ENCODE assay signal across 26 cellular contexts in the genomic region with DNA sequence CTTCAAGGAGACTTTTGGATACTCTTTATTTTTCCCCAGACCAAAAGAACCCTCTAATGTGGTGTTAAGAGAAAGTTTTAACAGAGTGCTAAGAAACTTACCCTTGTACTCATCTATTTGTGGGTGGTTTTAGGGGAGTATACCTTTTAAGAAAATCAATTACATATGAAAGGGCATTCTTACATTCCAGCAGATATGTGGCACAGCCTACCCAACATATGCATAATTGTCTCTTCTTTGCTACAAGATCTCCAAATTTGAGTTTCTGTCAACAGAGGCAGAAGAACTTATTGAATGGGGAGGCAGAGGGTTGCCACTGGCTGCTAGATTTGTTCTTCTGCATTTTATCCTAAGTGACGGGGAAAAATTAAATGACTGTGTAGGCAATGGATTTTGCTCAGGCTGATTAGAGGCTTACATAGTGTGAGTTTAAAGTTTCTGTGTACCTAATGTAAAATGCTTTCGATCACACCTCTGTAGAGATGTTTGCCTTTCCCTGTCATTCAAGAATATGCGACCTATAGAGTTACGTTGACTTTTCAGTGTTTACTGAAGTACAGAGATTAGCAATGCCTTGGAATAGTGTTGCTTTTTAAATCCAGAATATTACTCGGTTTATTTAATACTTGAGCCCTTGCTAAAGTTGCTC. TPM values are rescaled to one million over a fixed set of nuclear protein-coding genes. Genes with fewer than 3 reads are reported as not detected.
DNase-seq lines count a peak whose midpoint lies in the region; ATAC-seq, FAIRE-seq and TF ChIP-seq lines count a peak whose summit lies in the region.
"Had no signal": no experiment of that assay in that cellular context is flagged by ENCODE, and none has a peak within 500 bp of the region (broad histone marks: within the 10 kb centered on the region; RNA-seq: fewer than 3 reads in every experiment).

No MANE protein-coding gene starts in this region.

- H3K4me2 ChIP-seq in HepG2 (ENCODE audit: low read depth, low read length) (peak overlapping the region; percentile 26; the same call in 1 of the 2 replicates), PC-3 (ENCODE audit: low read length) (no peak overlapping the region)
- H3K4me2 ChIP-seq: A549, KMS-11 had no signal

- H3K36me3 Mint-ChIP-seq in progenitor cell of endocrine pancreas (ENCODE audit: insufficient read depth) = peaks cover 28% of the 10 kb centered on the region

- H3K9ac ChIP-seq in HepG2 (ENCODE audit: insufficient read depth, low read depth, low read length) (no peak overlapping the region), PC-3 (ENCODE audit: low read length) (no peak overlapping the region)
- H3K9ac ChIP-seq: KMS-11 had no signal

- TF ChIP-seq EP300 in HepG2 (IDR thresholded peaks at IDR 0.05; ENCODE audit: low read depth in 2 of 2, low read length in 2 of 2) (no peak), HepG2 (CRISPR knock-in tag; IDR thresholded peaks at IDR 0.05; ENCODE audit: borderline replicate concordance) (no peak)

- H3K27ac ChIP-seq in HepG2 (ENCODE audit: extremely low read length, insufficient read depth, low read length) (peak overlapping the region; percentile 50), right lobe of liver (no peak overlapping the region), PC-3 (ENCODE audit: low read length) (no peak overlapping the region)
- H3K27ac ChIP-seq: A549, KMS-11, SJCRH30 had no signal

- POLR2A ChIA-PET in HepG2 (lab: Yijun Ruan, JAX) = no interaction called here
- POLR2A ChIA-PET in PC-3 (lab: Charles Lee; ENCODE audit: unreplicated experiment) = no interaction called here

- H3K4me3 Mint-ChIP-seq in progenitor cell of endocrine pancreas (ENCODE audit: low read depth) = peak overlapping the region; percentile 31
- H3K4me3 Mint-ChIP-seq: CD4-positive, alpha-beta memory T cell; IgD-negative memory B cell had no signal

- no peak for TF ChIP-seq RAD21 in HepG2 (CRISPR knock-in tag; IDR thresholded peaks at IDR 0.05)

- no peak for TF ChIP-seq CTCF in HepG2 (CRISPR knock-in tag; IDR thresholded peaks at IDR 0.05)
- TF ChIP-seq CTCF in right lobe of liver (IDR thresholded peaks at IDR 0.05) = no peak
- TF ChIP-seq CTCF in PC-3 (conservative IDR thresholded peaks at IDR 0.05; ENCODE audit: low read depth, low read length) = no peak
- no peak for TF ChIP-seq CTCF in progenitor cell of endocrine pancreas (IDR thresholded peaks at IDR 0.05; ENCODE audit: unreplicated experiment)

- WGBS in HepG2 (ENCODE audit: low lambda C conversion rate) = 11% methylated on average over 5 of the region's 5 CpGs
- 79% methylated on average over 5 of the region's 5 CpGs for WGBS in right lobe of liver (ENCODE audit: insufficient coverage, low coverage, low lambda C conversion rate, missing lambda C conversion rate)

- peak; percentile 99 for ATAC-seq in HepG2
- ATAC-seq in right lobe of liver = no peak
- ATAC-seq in PC-3 = no peak
- no peak for ATAC-seq in GM21529 (IDR thresholded peaks at IDR 0.05; ENCODE audit: unreplicated experiment)
- no peak for ATAC-seq in HG03135 (IDR thresholded peaks at IDR 0.05; ENCODE audit: unreplicated experiment)
- ATAC-seq: A549, Right ventricle myocardium inferior, SK-N-SH treated with all-trans-retinoic acid at 6 μM for 48 hours had no signal

- H3K4me3 ChIP-seq in HepG2 (replicated peaks in 1 of 3; ENCODE audit: insufficient read depth in 1 of 3, low read depth in 2 of 3, low read length in 3 of 3) = no peak overlapping the region
- no peak overlapping the region for H3K4me3 ChIP-seq in right lobe of liver
- H3K4me3 ChIP-seq in PC-3 (ENCODE audit: low read length) = no peak overlapping the region
- H3K4me3 ChIP-seq: A549, SJCRH30 had no signal

- H4K20me1 ChIP-seq in HepG2 (ENCODE audit: insufficient read depth, low read length) = no peaks in the 10 kb centered on the region
- H4K20me1 ChIP-seq in PC-3 (ENCODE audit: low read length) = no peaks in the 10 kb centered on the region

- no peaks in the 10 kb centered on the region for H3K9me2 ChIP-seq in PC-3 (replicated peaks; ENCODE audit: low read length)

- H3F3A ChIP-seq in PC-3 (ENCODE audit: low read length, unreplicated experiment) = no peaks in the 10 kb centered on the region

- peak overlapping the region; percentile 57 for H3K27ac Mint-ChIP-seq in progenitor cell of endocrine pancreas

- peaks cover 28% of the 10 kb centered on the region for H3K4me1 Mint-ChIP-seq in progenitor cell of endocrine pancreas (ENCODE audit: low read depth)

- no peaks in the 10 kb centered on the region for H3K9me3 ChIP-seq in HepG2 (ENCODE audit: low read length)
- no peaks in the 10 kb centered on the region for H3K9me3 ChIP-seq in right lobe of liver
- H3K9me3 ChIP-seq in PC-3 (ENCODE audit: low read length) = no peaks in the 10 kb centered on the region
- H3K9me3 ChIP-seq: A549, SJCRH30 had no signal

- DNase-seq in HepG2 (ENCODE audit: low spot score) = peak; percentile 74
- no peak for DNase-seq in right lobe of liver
- no peak for DNase-seq in PC-3
- no peak for DNase-seq in progenitor cell of endocrine pancreas (ENCODE audit: low spot score, unreplicated experiment)
- no peak for DNase-seq in NOMO-1 treated with DMSO at 0.1 percent for 48 hours (lab: John Stamatoyannopoulos, UW; ENCODE audit: unreplicated experiment)
- DNase-seq: C1 segment of cervical spinal cord; CD4-positive, alpha-beta memory T cell; COR-L47; DMS79; EL; GDM1; MM.1S; NCI-H2029; NCI-H446 treated with DMSO at 0.1 percent for 48 hours; NCI-H526 treated with DMSO at 0.1 percent for 48 hours; SJCRH30 had no signal

- BruUV-seq in HepG2 (replicated peaks; lab: Mats Ljungman, UMichigan) (no TSS peak), PC-3 (replicated peaks; lab: Mats Ljungman, UMichigan) (TSS peak; percentile 13)

- peak; percentile 56 for FAIRE-seq in HepG2 (lab: Jason Lieb, UNC)
- FAIRE-seq: A549, GM12891, H1 had no signal

- H3K27me3 ChIP-seq in HepG2 (ENCODE audit: control insufficient read depth in 1 of 2, insufficient read depth in 2 of 2, low read length in 2 of 2) = no peaks in the 10 kb centered on the region
- H3K27me3 ChIP-seq in right lobe of liver = no peaks in the 10 kb centered on the region
- no peaks in the 10 kb centered on the region for H3K27me3 ChIP-seq in PC-3 (ENCODE audit: low read length)
- H3K27me3 ChIP-seq: SJCRH30 had no signal

- CTCF ChIA-PET in HepG2 (lab: Yijun Ruan, JAX; ENCODE audit: low intra/inter-chr PET ratio, low total read pairs) (no interaction called here), PC-3 (lab: Charles Lee) (no interaction called here)

- H3K79me2 ChIP-seq in HepG2 (ENCODE audit: insufficient read depth, low read length) (no peaks in the 10 kb centered on the region), PC-3 (ENCODE audit: low read length) (no peaks in the 10 kb centered on the region)

- H3K4me1 ChIP-seq in HepG2 (ENCODE audit: insufficient read depth, low read length) (peaks cover 27% of the 10 kb centered on the region), right lobe of liver (no peaks in the 10 kb centered on the region), PC-3 (ENCODE audit: insufficient read depth, low read length) (no peaks in the 10 kb centered on the region)
- H3K4me1 ChIP-seq: A549, SJCRH30 had no signal

- peaks cover 9 to 35% of the 10 kb centered on the region in 2 experiments for H3K36me3 ChIP-seq in HepG2 (replicated peaks in 1 of 2; ENCODE audit: control insufficient read depth in 1 of 2, insufficient read depth in 2 of 2, low read length in 2 of 2)
- peaks cover 0 to 49% (median 13%) of the 10 kb centered on the region in 4 donors for H3K36me3 ChIP-seq in right lobe of liver
- peaks cover 62% of the 10 kb centered on the region for H3K36me3 ChIP-seq in PC-3 (ENCODE audit: low read depth, low read length)

- in situ Hi-C loops in HepG2 (cut with HindIII; ENCODE audit: extremely low pct_ligation_motif_present, low pct_unique_long_range_greater_than_20kb) = no loop called here

- H3K27me3 Mint-ChIP-seq in progenitor cell of endocrine pancreas = no peaks in the 10 kb centered on the region
- H3K27me3 Mint-ChIP-seq: CD4-positive, alpha-beta memory T cell; IgD-negative memory B cell had no signal

- TF ChIP-seq POLR2A in HepG2 (IDR thresholded peaks at IDR 0.05; ENCODE audit: insufficient read depth in 1 of 2, low read depth in 2 of 2, low read length in 2 of 2) (no peak), right lobe of liver (IDR thresholded peaks at IDR 0.05) (no peak)

- no peak overlapping the region for H2AFZ ChIP-seq in HepG2 (ENCODE audit: low read length)
- H2AFZ ChIP-seq in PC-3 (ENCODE audit: low read length) = no peak overlapping the region

- intact Hi-C loops in HepG2 (cut with micrococcal nuclease; ENCODE audit: unreplicated experiment) = no loop called here
- intact Hi-C loops in right lobe of liver (cut with DNase I) = no loop called here
- intact Hi-C loops in PC-3 (cut with micrococcal nuclease) = no loop called here

- H3K9me3 Mint-ChIP-seq in progenitor cell of endocrine pancreas (ENCODE audit: low read depth) = no peaks in the 10 kb centered on the region
- H3K9me3 Mint-ChIP-seq: CD4-positive, alpha-beta memory T cell; IgD-negative memory B cell had no signal

RNA-seq across cellular contexts. Expression of a gene that starts 54.6 kb away (rescaled TPM):
- total RNA-seq in HepG2 (2016; rRNA removed; fragmentation: Illumina TruSeq; extraction: Trizol) (not detected in 2 replicates), right lobe of liver (not detected), PC-3 (2014; rRNA removed) (not detected in 2 replicates), progenitor cell of endocrine pancreas (not detected in 2 replicates)
- total RNA-seq in HepG2 (2016; cell fraction: cytosol; rRNA removed; fragmentation: Illumina TruSeq; extraction: Trizol; ENCODE audit: low read depth) = not detected in 2 replicates
- not detected in 2 replicates for total RNA-seq in HepG2 (2016; cell fraction: insoluble cytoplasmic fraction; rRNA removed; fragmentation: Illumina TruSeq; extraction: Trizol)
- not detected in 2 replicates for total RNA-seq in HepG2 (2016; cell fraction: membrane; rRNA removed; fragmentation: Illumina TruSeq; extraction: Trizol)
- not detected in 2 replicates for total RNA-seq in HepG2 (2016; cell fraction: nucleus; rRNA removed; fragmentation: Illumina TruSeq; extraction: Trizol)
- not detected in 2 replicates for polyA plus RNA-seq in HepG2 (2011; rRNA removed)
- polyA plus RNA-seq in HepG2 (2011; cell fraction: cytosol; rRNA removed) = not detected in 2 replicates
- polyA plus RNA-seq in HepG2 (2011; cell fraction: nucleus; rRNA removed) = not detected in 2 replicates
- 0.47 and 0.59 TPM in 2 replicates for polyA plus RNA-seq in HepG2 (2012)
- not detected in 2 replicates for polyA plus RNA-seq in HepG2 (2016; cell fraction: cytosol; fragmentation: Illumina TruSeq; extraction: Trizol; ENCODE audit: low read depth)
- not detected in 2 replicates for polyA plus RNA-seq in HepG2 (2016; cell fraction: insoluble cytoplasmic fraction; fragmentation: Illumina TruSeq; extraction: Trizol; ENCODE audit: low read depth)
- polyA plus RNA-seq in HepG2 (2016; cell fraction: membrane; fragmentation: Illumina TruSeq; extraction: Trizol; ENCODE audit: low read depth) = not detected in 2 replicates
- polyA plus RNA-seq in HepG2 (2016; cell fraction: nucleus; fragmentation: Illumina TruSeq; extraction: Trizol; ENCODE audit: insufficient read depth, low read depth) = not detected in 2 replicates
- polyA minus RNA-seq in HepG2 (2011; rRNA and poly(A)+ RNA removed; ENCODE audit: low replicate concordance) = not detected in 2 replicates
- not detected in 2 replicates for polyA minus RNA-seq in HepG2 (2011; cell fraction: cytosol; rRNA and poly(A)+ RNA removed)
- polyA minus RNA-seq in HepG2 (2011; cell fraction: nucleus; rRNA and poly(A)+ RNA removed) = not detected in 2 replicates
- total RNA-seq: CD4-positive, alpha-beta memory T cell; H1; Right ventricle myocardium inferior; RPMI7951; SJCRH30 had no signal
- polyA plus RNA-seq: A549, IgD-negative memory B cell had no signal

RNA-seq across cellular contexts. Expression of a gene that starts 58.3 kb away (rescaled TPM):
- 21.9 and 37.6 TPM in 2 replicates for total RNA-seq in HepG2 (2016; rRNA removed; fragmentation: Illumina TruSeq; extraction: Trizol)
- total RNA-seq in HepG2 (2016; cell fraction: cytosol; rRNA removed; fragmentation: Illumina TruSeq; extraction: Trizol; ENCODE audit: low read depth) = 6.3 and 7.4 TPM in 2 replicates
- 19.0 and 31.8 TPM in 2 replicates for total RNA-seq in HepG2 (2016; cell fraction: insoluble cytoplasmic fraction; rRNA removed; fragmentation: Illumina TruSeq; extraction: Trizol)
- total RNA-seq in HepG2 (2016; cell fraction: membrane; rRNA removed; fragmentation: Illumina TruSeq; extraction: Trizol) = 10.5 and 12.6 TPM in 2 replicates
- 76.0 and 88.2 TPM in 2 replicates for total RNA-seq in HepG2 (2016; cell fraction: nucleus; rRNA removed; fragmentation: Illumina TruSeq; extraction: Trizol)
- 6.0 and 6.7 TPM in 2 replicates for polyA plus RNA-seq in HepG2 (2011; rRNA removed)
- 1.8 and 2.8 TPM in 2 replicates for polyA plus RNA-seq in HepG2 (2011; cell fraction: cytosol; rRNA removed)
- polyA plus RNA-seq in HepG2 (2011; cell fraction: nucleus; rRNA removed) = 20.6 and 28.5 TPM in 2 replicates
- 24.4 and 27.8 TPM in 2 replicates for polyA plus RNA-seq in HepG2 (2012)
- polyA plus RNA-seq in HepG2 (2016; cell fraction: cytosol; fragmentation: Illumina TruSeq; extraction: Trizol; ENCODE audit: low read depth) = 1.3 and 1.4 TPM in 2 replicates
- polyA plus RNA-seq in HepG2 (2016; cell fraction: insoluble cytoplasmic fraction; fragmentation: Illumina TruSeq; extraction: Trizol; ENCODE audit: low read depth) = 27.6 and 35.4 TPM in 2 replicates
- 3.1 and 3.4 TPM in 2 replicates for polyA plus RNA-seq in HepG2 (2016; cell fraction: membrane; fragmentation: Illumina TruSeq; extraction: Trizol; ENCODE audit: low read depth)
- polyA plus RNA-seq in HepG2 (2016; cell fraction: nucleus; fragmentation: Illumina TruSeq; extraction: Trizol; ENCODE audit: insufficient read depth, low read depth) = 49.4 and 52.2 TPM in 2 replicates
- 10.9 and 19.3 TPM in 2 replicates for polyA minus RNA-seq in HepG2 (2011; rRNA and poly(A)+ RNA removed; ENCODE audit: low replicate concordance)
- 8.6 and 10.9 TPM in 2 replicates for polyA minus RNA-seq in HepG2 (2011; cell fraction: cytosol; rRNA and poly(A)+ RNA removed)
- polyA minus RNA-seq in HepG2 (2011; cell fraction: nucleus; rRNA and poly(A)+ RNA removed) = 87.4 and 90.9 TPM in 2 replicates
- 10 to 100 TPM; 14.8 to 20.0 (median 17.1) TPM for total RNA-seq in right lobe of liver
- total RNA-seq in PC-3 (2014; rRNA removed) = 25.1 and 30.8 TPM in 2 replicates
- total RNA-seq in progenitor cell of endocrine pancreas = 119 and 128 TPM in 2 replicates
